8 cellular contexts compared by ENCODE assay signal in the genomic region with DNA sequence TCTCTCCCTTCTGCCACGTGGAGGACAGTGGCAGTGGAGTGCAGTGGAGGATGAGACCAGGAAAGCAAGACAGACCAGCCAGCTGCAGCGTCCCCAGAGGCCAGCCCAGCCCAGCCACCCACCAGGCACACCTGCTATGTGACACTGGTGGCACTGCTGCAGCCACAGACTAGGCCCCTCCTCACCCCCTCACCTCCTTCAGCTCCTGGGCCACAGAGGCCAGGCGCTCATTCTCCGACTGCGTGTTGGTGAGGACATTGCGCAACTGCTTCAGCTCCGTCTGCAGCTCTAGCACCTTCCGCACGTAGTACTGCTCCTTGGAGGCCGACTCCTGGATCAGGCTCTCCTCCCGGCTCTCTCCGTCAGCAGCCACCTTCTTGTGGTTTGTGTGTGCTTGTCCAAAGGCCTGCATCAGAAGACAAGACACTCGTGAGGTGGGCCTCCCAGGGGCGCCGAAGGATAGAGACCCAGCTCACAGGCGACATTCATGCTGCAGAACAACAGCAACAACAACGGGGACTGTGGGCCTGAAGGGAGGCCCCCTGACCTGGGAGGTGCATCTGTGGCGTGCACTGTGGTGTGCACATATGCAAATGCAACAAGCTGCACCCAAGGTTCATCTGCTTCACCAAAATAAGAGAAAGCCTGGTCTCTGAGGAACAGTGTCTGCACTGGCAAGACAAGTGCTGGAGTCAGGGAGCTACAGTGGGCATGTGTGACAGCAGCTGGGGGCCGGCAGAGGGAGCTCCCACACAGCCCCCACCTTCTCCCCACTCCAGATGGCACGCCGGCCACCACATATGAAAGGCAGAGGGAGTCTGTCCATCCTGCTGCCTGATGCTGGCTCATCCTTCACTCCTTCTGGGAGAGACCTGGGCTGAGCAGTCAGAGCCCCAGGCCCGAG. TPM values are rescaled to one million over a fixed set of nuclear protein-coding genes. Genes with fewer than 3 reads are reported as not detected.
A peak's percentile ranks its signal among the peaks of the same experiment; 100 is the strongest.
DNase-seq lines count a peak whose midpoint lies in the region; ATAC-seq, FAIRE-seq and TF ChIP-seq lines count a peak whose summit lies in the region.

No MANE protein-coding gene starts in this region.

- H3K36me3 ChIP-seq in OCI-LY7 (ENCODE audit: insufficient read depth, low read length) (peaks cover 38% of the 10 kb centered on the region; the same call in 1 of the 2 replicates), heart left ventricle (peaks cover 0 to 29% (median 13%) of the 10 kb centered on the region in 9 donors), stomach (peaks cover 16 to 52% (median 46%) of the 10 kb centered on the region in 4 donors)

- intact Hi-C loops in OCI-LY7 (cut with micrococcal nuclease; ENCODE audit: unreplicated experiment): loop anchor here (1.0 to 10.0 kb wide), 4 partner anchors 12 to 536 kb away; no protein-coding TSS in a partner anchor
- intact Hi-C loops in heart left ventricle (cut with DNase I): loop anchor here in 5 of 10 donors (5.0 kb wide), 2 partner anchors 33 to 38 kb away; partner anchors contain the start of gene BICD2 (in 4 of the 5)
- intact Hi-C loops in stomach (cut with DNase I; ENCODE audit: low total_unique reads): no loop called here
- intact Hi-C loops in posterior vena cava (cut with DNase I): no loop called here

- peaks cover 81% of the 10 kb centered on the region for H3K79me2 ChIP-seq in OCI-LY7 (ENCODE audit: insufficient read depth, low read depth, low read length)

- H4K20me1 ChIP-seq in OCI-LY7 (ENCODE audit: insufficient read depth, low read length): peaks cover 6% of the 10 kb centered on the region; the same call in 1 of the 2 replicates

- TF ChIP-seq CTCF in A549 (IDR thresholded peaks at IDR 0.05) (no peak), OCI-LY7 (conservative IDR thresholded peaks at IDR 0.05; ENCODE audit: low read length) (peak; percentile 93), heart left ventricle (IDR thresholded peaks at IDR 0.05) (peak; percentile 18 to 71 (median 42)), stomach (IDR thresholded peaks at IDR 0.05) (no peak)

- BruUV-seq in OCI-LY7 (replicated peaks; lab: Mats Ljungman, UMichigan): no TSS peak

- H3K9me3 ChIP-seq in A549 (no peaks in the 10 kb centered on the region), OCI-LY7 (ENCODE audit: low read length) (no peaks in the 10 kb centered on the region), heart left ventricle (no peaks in the 10 kb centered on the region), stomach (no peaks in the 10 kb centered on the region)

- FAIRE-seq in A549 (lab: Jason Lieb, UNC): no peak

- CTCF ChIA-PET in A549 (lab: Yijun Ruan, JAX) (interaction anchor here (0.6 to 11.8 kb wide), 7 partner anchors 12 to 135 kb away, joined by 3 to 81 read pairs (median 4); no protein-coding TSS in a partner anchor), OCI-LY7 (lab: Charles Lee; ENCODE audit: unreplicated experiment) (interaction anchor here (0.6 to 1.8 kb wide), 9 partner anchors 9 to 1999 kb away, joined by 3 to 11 read pairs (median 4); partner anchors contain the start of gene IPPK)

- TF ChIP-seq POLR2A in A549 (IDR thresholded peaks at IDR 0.05; ENCODE audit: low read length) (no peak), heart left ventricle (IDR thresholded peaks at IDR 0.05) (no peak), stomach (IDR thresholded peaks at IDR 0.05) (no peak)

- H3K9me2 ChIP-seq in OCI-LY7 (ENCODE audit: insufficient read depth, low read length): no peaks in the 10 kb centered on the region

- ATAC-seq in A549 (peak in 1 of 2 experiments; percentile 81; a peak in 4 of 6 replicates), GM18519 (IDR thresholded peaks at IDR 0.05; ENCODE audit: low FRiP score, unreplicated experiment) (peak; percentile 51), HG02943 (IDR thresholded peaks at IDR 0.05; ENCODE audit: low read depth, unreplicated experiment) (peak; percentile 59), heart left ventricle (peak in 3 of 4 donors; percentile 51 to 75 (median 53))

- H3K4me1 ChIP-seq in A549 (no peaks in the 10 kb centered on the region), OCI-LY7 (ENCODE audit: insufficient read depth, low read length, poor library complexity, severe bottlenecking) (peaks cover 85% of the 10 kb centered on the region), heart left ventricle (peaks cover 0 to 63% (median 20%) of the 10 kb centered on the region in 12 donors), stomach (peaks cover 0 to 40% (median 14%) of the 10 kb centered on the region in 4 donors)

- H3K4me2 ChIP-seq in A549 (no peak overlapping the region), OCI-LY7 (ENCODE audit: low read length) (peak overlapping the region; percentile 82)

- WGBS in A549 (ENCODE audit: missing lambda C conversion rate): 92% methylated on average over 22 of the region's 22 CpGs
- 80 to 91% (median 83%) methylated on average over 19 to 22 of the region's 22 CpGs for WGBS in heart left ventricle, 4 donors
- 83 to 94% (median 89%) methylated on average over 21 to 22 of the region's 22 CpGs for WGBS in stomach, 5 donors

- H3K4me3 ChIP-seq in A549: no peak overlapping the region
- H3K4me3 ChIP-seq in OCI-LY7 (ENCODE audit: low read depth, low read length, poor library complexity, severe bottlenecking): peak overlapping the region; percentile 63
- no peak overlapping the region for H3K4me3 ChIP-seq in heart left ventricle
- H3K4me3 ChIP-seq in stomach: no peak overlapping the region

- POLR2A ChIA-PET in A549 (lab: Yijun Ruan, JAX) (no interaction called here), OCI-LY7 (lab: Charles Lee) (interaction anchor here (0.8 to 2.5 kb wide), 7 partner anchors 8 to 986 kb away, joined by 3 to 10 read pairs (median 5); no protein-coding TSS in a partner anchor)

- DNase-seq in A549 (ENCODE audit: low read depth in 1 of 2, low spot score in 1 of 2): no peak
- DNase-seq in OCI-LY7 (ENCODE audit: low spot score): peak; percentile 91
- peak in 3 of 5 donors; percentile 19 to 60 (median 43) for DNase-seq in heart left ventricle
- DNase-seq in stomach: peak; percentile 25
- no peak for DNase-seq in posterior vena cava (ENCODE audit: low spot score)
- DNase-seq in cerebellar nuclear complex (lab: John Stamatoyannopoulos, UW): no peak

- TF ChIP-seq RAD21 in A549 (conservative IDR thresholded peaks at IDR 0.05 in 1 of 2, IDR thresholded peaks at IDR 0.05 in 1 of 2): no peak

- no peak overlapping the region for H3K27ac ChIP-seq in A549
- H3K27ac ChIP-seq in OCI-LY7 (ENCODE audit: low read depth, low read length, poor library complexity, severe bottlenecking): peak overlapping the region; percentile 83
- H3K27ac ChIP-seq in heart left ventricle: no peak overlapping the region
- H3K27ac ChIP-seq in stomach: no peak overlapping the region

- TF ChIP-seq EP300 in A549 (IDR thresholded peaks at IDR 0.05) (no peak), stomach (IDR thresholded peaks at IDR 0.05) (no peak)

- H3K27me3 ChIP-seq in heart left ventricle (no peaks in the 10 kb centered on the region), stomach (no peaks in the 10 kb centered on the region)

- H2AFZ ChIP-seq in OCI-LY7 (ENCODE audit: low read length): no peak overlapping the region

TF ChIP-seq in A549, 52 proteins besides CTCF, POLR2A, EP300 and RAD21 (continues in another document):
- TF ChIP-seq ZFP36 (IDR thresholded peaks at IDR 0.05; ENCODE audit: borderline replicate concordance, partially characterized antibody) (no peak), FOSL2 (IDR thresholded peaks at IDR 0.05) (no peak), FOSL2 (CRISPR knock-in tag; IDR thresholded peaks at IDR 0.05) (no peak), CBX2 (IDR thresholded peaks at IDR 0.05; ENCODE audit: borderline replicate concordance, low read depth) (no peak), NR3C1 (IDR thresholded peaks at IDR 0.05) (no peak), CEBPB (IDR thresholded peaks at IDR 0.05) (peak; percentile 47 to 81; a peak in 3 of 4 replicates), EHF (CRISPR knock-in tag; IDR thresholded peaks at IDR 0.05) (no peak), FOXS1 (CRISPR knock-in tag; IDR thresholded peaks at IDR 0.05) (no peak), HDAC2 (IDR thresholded peaks at IDR 0.05) (no peak)

RNA-seq across cellular contexts. Expression of gene BICD2, which starts 35.5 kb away (rescaled TPM):
- polyA plus RNA-seq in A549 (2011; rRNA removed): 10.2 and 11.6 TPM in 2 replicates
- 17.7 and 21.0 TPM in 2 replicates for polyA plus RNA-seq in A549 (2012; cell fraction: cytosol; rRNA removed)
- polyA plus RNA-seq in A549 (2012; cell fraction: nucleus; rRNA removed): 21.3 and 28.6 TPM in 2 replicates
- 24.7 to 26.7 TPM (median 26.1 TPM) in 3 replicates for polyA plus RNA-seq in A549 (2017; fragmentation: RNase III; extraction: RNeasy Plus Mini Kit Qiagen cat#74134 plus additional on column Dnase treatment)
- 8.6 and 9.4 TPM in 2 replicates for polyA minus RNA-seq in A549 (2011; rRNA and poly(A)+ RNA removed)
- total RNA-seq in OCI-LY7 (2014; rRNA removed; shearing (Covaris generic)): 71.0 and 71.7 TPM in 2 replicates
- total RNA-seq in OCI-LY7 (2022): 46.5 and 53.9 TPM in 2 replicates
- total RNA-seq in heart left ventricle: 10 to 100 TPM; 28.3 to 56.7 (median 35.9) TPM
- 10 to 100 TPM; 17.6 to 45.7 TPM for polyA plus RNA-seq in heart left ventricle
- 10 to 100 TPM in 4 of 5 donors, 1 to 10 TPM in 1; 6.4 to 32.6 (median 20.4) TPM for total RNA-seq in stomach
- 10 to 100 TPM in 1 of 3 donors, 1 to 10 TPM in 2; 5.9 to 15.8 (median 6.3) TPM for polyA plus RNA-seq in stomach
- 10 to 100 TPM; 27.4 to 40.2 TPM for total RNA-seq in posterior vena cava

RNA-seq across cellular contexts. Expression of gene IPPK, which starts 59.2 kb away (rescaled TPM):
- polyA plus RNA-seq in A549 (2011; rRNA removed) (20.0 and 22.7 TPM in 2 replicates), A549 (2017; fragmentation: RNase III; extraction: RNeasy Plus Mini Kit Qiagen cat#74134 plus additional on column Dnase treatment) (9.3 to 12.2 TPM (median 12.0 TPM) in 3 replicates), heart left ventricle (10 to 100 TPM in 1 of 2 donors, 1 to 10 TPM in 1; 4.2 to 11.0 TPM), stomach (10 to 100 TPM in 1 of 3 donors, 1 to 10 TPM in 2; 2.7 to 17.1 (median 6.0) TPM)
- polyA plus RNA-seq in A549 (2012; cell fraction: cytosol; rRNA removed): 19.5 and 21.5 TPM in 2 replicates
- polyA plus RNA-seq in A549 (2012; cell fraction: nucleus; rRNA removed): 25.9 and 30.9 TPM in 2 replicates
- 23.6 and 44.5 TPM in 2 replicates for polyA minus RNA-seq in A549 (2011; rRNA and poly(A)+ RNA removed)
- total RNA-seq in OCI-LY7 (2014; rRNA removed; shearing (Covaris generic)): 12.6 and 12.7 TPM in 2 replicates
- total RNA-seq in OCI-LY7 (2022) (10.3 and 12.0 TPM in 2 replicates), heart left ventricle (10 to 100 TPM in 2 of 9 donors, 1 to 10 TPM in 7; 5.8 to 10.1 (median 8.6) TPM), stomach (10 to 100 TPM in 4 of 5 donors, 1 to 10 TPM in 1; 1.4 to 14.6 (median 11.6) TPM), posterior vena cava (1 to 10 TPM; 5.8 to 6.6 TPM)

Comparison
In these comparisons a context has a peak if more than half of its experiments do, and no peak if none do; other contexts are left out.
1. DNase-seq: peak in OCI-LY7 (single experiment), heart left ventricle (3 of 5) and stomach (single experiment); none in A549 (0 of 2), posterior vena cava (single experiment) and cerebellar nuclear complex (0 of 2).
2. CTCF ChIP-seq: peak in OCI-LY7 (single experiment) and heart left ventricle (12 of 12); none in A549 (single experiment) and stomach (0 of 7).